In the genomic region with DNA sequence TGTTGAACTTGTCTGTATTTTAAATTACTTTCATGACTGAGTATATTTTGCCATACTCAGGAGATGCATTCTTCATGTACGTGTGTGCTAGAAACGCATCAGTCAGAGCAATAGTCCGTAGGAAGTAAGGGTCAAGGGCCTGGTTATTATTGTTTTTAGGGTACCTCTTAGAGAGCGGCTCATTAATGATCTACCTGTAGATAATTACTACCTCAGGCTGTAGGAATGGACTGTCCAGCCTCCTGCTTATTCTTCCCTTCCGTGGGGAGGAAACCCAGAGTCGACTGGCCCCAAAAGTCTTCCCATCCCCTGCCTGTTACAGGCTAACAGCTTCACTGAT, we compare ENCODE assay signal across 20 cellular contexts. TPM values are rescaled to one million over a fixed set of nuclear protein-coding genes. Genes with fewer than 3 reads are reported as not detected.
DNase-seq lines count a peak whose midpoint lies in the region; ATAC-seq and TF ChIP-seq lines count a peak whose summit lies in the region.
"Had no signal": no experiment of that assay in that cellular context is flagged by ENCODE, and none has a peak within 500 bp of the region (broad histone marks: within the 10 kb centered on the region; RNA-seq: fewer than 3 reads in every experiment).

No MANE protein-coding gene starts in this region.

- no peak overlapping the region for H3K27ac ChIP-seq in uterus
- H3K27ac ChIP-seq: GM23248, neural progenitor cell, SK-N-MC had no signal

- no peaks in the 10 kb centered on the region for H3K9me3 Mint-ChIP-seq in activated T-cell treated with anti-CD3 and anti-CD28 coated beads, Interleukin-2, amount 50 U/mL, for 72 hours
- H3K9me3 Mint-ChIP-seq in activated B cell treated with CpG ODN at 0.5 μM for 24 hours, result no peaks in the 10 kb centered on the region
- H3K9me3 Mint-ChIP-seq: activated CD4-positive, alpha-beta T cell treated with anti-CD3 and anti-CD28 coated beads, Interleukin-2, amount 10 ng/mL, durations not matched to agents 7 days and 5 days; neural progenitor cell had no signal

- no peak for ATAC-seq in activated T-cell treated with anti-CD3 and anti-CD28 coated beads, Interleukin-2, amount 50 U/mL, for 72 hours (replicated peaks in 1 of 2)
- ATAC-seq in activated B cell treated with CpG ODN at 0.5 μM for 24 hours (ENCODE audit: low read depth), result no peak

- no peak for DNase-seq in activated T-cell treated with anti-CD3 and anti-CD28 coated beads, Interleukin-2, amount 50 U/mL, for 72 hours
- no peak for DNase-seq in activated T-cell treated with anti-CD3 and anti-CD28 coated beads, Interleukin-2, amount 50 U/mL, for 48 hours
- DNase-seq in activated B cell treated with CpG ODN at 0.5 μM for 24 hours, result no peak
- DNase-seq in kidney glomerular epithelial cell (lab: John Stamatoyannopoulos, UW), result peak; percentile 46
- DNase-seq in NCI-H2081 treated with DMSO at 0.1 percent for 48 hours (lab: John Stamatoyannopoulos, UW), result no peak
- DNase-seq in uterus, result no peak
- no peak for DNase-seq in cerebellar nuclear complex (lab: John Stamatoyannopoulos, UW)
- DNase-seq in OCI-M1 (lab: John Stamatoyannopoulos, UW), result no peak
- DNase-seq: ACHN; activated CD4-positive, alpha-beta T cell treated with anti-CD3 and anti-CD28 coated beads, Interleukin-2, amount 10 ng/mL, durations not matched to agents 7 days and 5 days; COR-L47; effector CD8-positive, alpha-beta T cell; GM23248; hippocampal formation; NCI-H1930; NCI-H510A; stimulated activated naive CD4-positive, alpha-beta T cell treated with Interleukin-2 at 50 U/mL for 16 hours had no signal

- no peak for TF ChIP-seq CTCF in activated B cell treated with CpG ODN at 0.5 μM for 24 hours (IDR thresholded peaks at IDR 0.05)
- TF ChIP-seq CTCF in uterus (IDR thresholded peaks at IDR 0.05), result no peak

- no peaks in the 10 kb centered on the region for H3K27me3 Mint-ChIP-seq in activated T-cell treated with anti-CD3 and anti-CD28 coated beads, Interleukin-2, amount 50 U/mL, for 72 hours (ENCODE audit: low read depth)
- no peaks in the 10 kb centered on the region for H3K27me3 Mint-ChIP-seq in activated B cell treated with CpG ODN at 0.5 μM for 24 hours
- H3K27me3 Mint-ChIP-seq: activated CD4-positive, alpha-beta T cell treated with anti-CD3 and anti-CD28 coated beads, Interleukin-2, amount 10 ng/mL, durations not matched to agents 7 days and 5 days; type B pancreatic cell had no signal

- CTCF ChIA-PET in activated B cell treated with CpG ODN at 0.5 μM for 24 hours (lab: Charles Lee), result interaction anchor here (1.5 kb wide), 1 partner anchor 429 kb away, joined by 3 read pairs; no protein-coding TSS in a partner anchor

- TF ChIP-seq POLR2A in uterus (IDR thresholded peaks at IDR 0.05), result no peak

- H3K4me1 ChIP-seq in uterus, result peaks cover 0 to 10% of the 10 kb centered on the region in 2 donors

- no peak overlapping the region for H3K4me3 ChIP-seq in uterus
- H3K4me3 ChIP-seq: GM23248, neural progenitor cell, SK-N-MC had no signal

- H3K27ac Mint-ChIP-seq in activated T-cell treated with anti-CD3 and anti-CD28 coated beads, Interleukin-2, amount 50 U/mL, for 72 hours, result peak overlapping the region; percentile 97
- H3K27ac Mint-ChIP-seq in activated B cell treated with CpG ODN at 0.5 μM for 24 hours, result peak overlapping the region; percentile 32
- H3K27ac Mint-ChIP-seq: activated CD4-positive, alpha-beta T cell treated with anti-CD3 and anti-CD28 coated beads, Interleukin-2, amount 10 ng/mL, durations not matched to agents 7 days and 5 days; neural progenitor cell; type B pancreatic cell had no signal

- intact Hi-C loops in activated B cell treated with CpG ODN at 0.5 μM for 24 hours (cut with micrococcal nuclease), result loop anchor here (2.0 kb wide), 1 partner anchor 32 kb away; no protein-coding TSS in a partner anchor
- intact Hi-C loops in uterus (cut with DNase I; ENCODE audit: low total_unique reads), result no loop called here

- no peaks in the 10 kb centered on the region for H3K27me3 ChIP-seq in uterus
- H3K27me3 ChIP-seq: neural progenitor cell had no signal

- peaks cover 80% of the 10 kb centered on the region for H3K4me1 Mint-ChIP-seq in activated T-cell treated with anti-CD3 and anti-CD28 coated beads, Interleukin-2, amount 50 U/mL, for 72 hours (ENCODE audit: low read depth)
- H3K4me1 Mint-ChIP-seq in activated B cell treated with CpG ODN at 0.5 μM for 24 hours, result peaks cover 61% of the 10 kb centered on the region

- H3K36me3 ChIP-seq in uterus, result no peaks in the 10 kb centered on the region
- H3K36me3 ChIP-seq: neural progenitor cell had no signal

- H3K36me3 Mint-ChIP-seq in activated T-cell treated with anti-CD3 and anti-CD28 coated beads, Interleukin-2, amount 50 U/mL, for 72 hours (ENCODE audit: insufficient read depth in 2 of 2), result no peaks in the 10 kb centered on the region
- H3K36me3 Mint-ChIP-seq in activated B cell treated with CpG ODN at 0.5 μM for 24 hours (ENCODE audit: low read depth), result peaks cover 3% of the 10 kb centered on the region
- H3K36me3 Mint-ChIP-seq: type B pancreatic cell had no signal

- no peaks in the 10 kb centered on the region for H3K9me3 ChIP-seq in uterus

- POLR2A ChIA-PET in activated B cell treated with CpG ODN at 0.5 μM for 24 hours (lab: Charles Lee), result interaction anchor here (0.7 to 1.4 kb wide), 3 partner anchors 36 to 174 kb away, joined by 3 to 4 read pairs (median 3); a partner anchor contains a TSS

- peak overlapping the region in 1 of 2 donors; percentile 77 for H3K4me3 Mint-ChIP-seq in activated T-cell treated with anti-CD3 and anti-CD28 coated beads, Interleukin-2, amount 50 U/mL, for 72 hours
- H3K4me3 Mint-ChIP-seq in activated B cell treated with CpG ODN at 0.5 μM for 24 hours, result no peak overlapping the region
- H3K4me3 Mint-ChIP-seq: activated CD4-positive, alpha-beta T cell treated with anti-CD3 and anti-CD28 coated beads, Interleukin-2, amount 10 ng/mL, durations not matched to agents 7 days and 5 days; neural progenitor cell; type B pancreatic cell had no signal

RNA-seq across cellular contexts. Expression of a gene that starts 36.3 kb away (rescaled TPM):
- 10 to 100 TPM; 38.8 to 41.3 TPM for total RNA-seq in activated T-cell treated with anti-CD3 and anti-CD28 coated beads, Interleukin-2, amount 50 U/mL, for 72 hours
- total RNA-seq in activated B cell treated with CpG ODN at 0.5 μM for 24 hours (60.6 and 68.4 TPM in 2 replicates), uterus (10 to 100 TPM; 25.6 to 50.6 (median 33.5) TPM)
